ENCODE assay signal across 21 cellular contexts in the genomic region with DNA sequence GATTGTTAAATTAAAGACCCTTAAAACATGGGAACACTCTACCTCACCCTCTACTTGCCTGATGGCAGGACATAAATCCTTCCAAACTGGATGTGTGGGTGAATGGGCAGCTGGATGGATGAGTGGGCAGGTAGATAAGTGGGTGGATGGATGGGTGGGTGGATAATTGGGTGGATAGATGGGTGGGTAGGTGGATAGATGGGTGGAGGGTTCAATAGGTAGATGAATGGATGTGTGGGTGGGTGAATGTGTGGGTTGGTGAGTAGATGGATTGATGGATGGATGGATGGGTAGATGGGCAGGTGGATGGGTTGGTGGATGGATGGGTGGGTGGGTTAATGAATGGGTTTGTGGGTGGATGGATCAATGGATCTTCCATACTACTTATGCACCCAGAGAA. TPM values are rescaled to one million over a fixed set of nuclear protein-coding genes. Genes with fewer than 3 reads are reported as not detected.
DNase-seq lines count a peak whose midpoint lies in the region; ATAC-seq, FAIRE-seq and TF ChIP-seq lines count a peak whose summit lies in the region.
"Had no signal": no experiment of that assay in that cellular context is flagged by ENCODE, and none has a peak within 500 bp of the region (broad histone marks: within the 10 kb centered on the region; RNA-seq: fewer than 3 reads in every experiment).

No MANE protein-coding gene starts in this region.

- H3K9me3 ChIP-seq in HEK293 (ENCODE audit: control insufficient read depth, insufficient read depth, low read depth, low read length) = no peaks in the 10 kb centered on the region
- H3K9me3 ChIP-seq in PC-3 (ENCODE audit: low read length) = no peaks in the 10 kb centered on the region
- H3K9me3 ChIP-seq in K562 (replicated peaks; ENCODE audit: control insufficient read depth, insufficient read depth, low read depth, low read length) = no peaks in the 10 kb centered on the region
- no peaks in the 10 kb centered on the region for H3K9me3 ChIP-seq in WERI-Rb-1 (ENCODE audit: severe bottlenecking)
- H3K9me3 ChIP-seq: HAP-1 had no signal

- peaks cover 7% of the 10 kb centered on the region for H3F3A ChIP-seq in PC-3 (ENCODE audit: low read length, unreplicated experiment)

- H4K20me1 ChIP-seq in PC-3 (ENCODE audit: low read length) (no peaks in the 10 kb centered on the region), K562 (replicated peaks; ENCODE audit: control insufficient read depth, insufficient read depth, low read length) (no peaks in the 10 kb centered on the region)

- H3K9me3 Mint-ChIP-seq in activated CD8-positive, alpha-beta T cell treated with anti-CD3 and anti-CD28 coated beads for 36 hours = no peaks in the 10 kb centered on the region
- H3K9me3 Mint-ChIP-seq: CD4-positive, alpha-beta T cell had no signal

- H3K4me1 Mint-ChIP-seq in activated CD8-positive, alpha-beta T cell treated with anti-CD3 and anti-CD28 coated beads for 36 hours (ENCODE audit: low read depth) = no peaks in the 10 kb centered on the region

- H3K36me3 Mint-ChIP-seq in activated CD8-positive, alpha-beta T cell treated with anti-CD3 and anti-CD28 coated beads for 36 hours (ENCODE audit: low read depth) = no peaks in the 10 kb centered on the region

- H3K27ac ChIP-seq in HEK293 (ENCODE audit: extremely low read depth, low read depth, low read length) = no peak overlapping the region
- peak overlapping the region; percentile 96 for H3K27ac ChIP-seq in PC-3 (ENCODE audit: low read length)
- H3K27ac ChIP-seq in K562 (ENCODE audit: extremely low read depth, low read depth, low read length) = no peak overlapping the region
- H3K27ac ChIP-seq in WERI-Rb-1 = no peak overlapping the region
- H3K27ac ChIP-seq in coronary artery = no peak overlapping the region
- H3K27ac ChIP-seq: C4-2B, GM23248 had no signal

- H3K4me3 ChIP-seq in HEK293 (ENCODE audit: low read depth, low read length) (no peak overlapping the region), PC-3 (ENCODE audit: low read length) (no peak overlapping the region), K562 (no peak overlapping the region), WERI-Rb-1 (ENCODE audit: low read depth, low read length) (no peak overlapping the region), coronary artery (no peak overlapping the region)
- H3K4me3 ChIP-seq: GM23248, HAP-1 had no signal

- TF ChIP-seq POLR2A in K562 (conservative IDR thresholded peaks at IDR 0.05) = no peak

- ATAC-seq in PC-3 = no peak
- no peak for ATAC-seq in K562
- no peak for ATAC-seq in activated CD8-positive, alpha-beta T cell treated with anti-CD3 and anti-CD28 coated beads for 36 hours

- H2AFZ ChIP-seq in PC-3 (ENCODE audit: low read length) (no peak overlapping the region), K562 (ENCODE audit: low read depth, low read length) (no peak overlapping the region)
- H2AFZ ChIP-seq: GM23248 had no signal

- H3K9me2 ChIP-seq in PC-3 (replicated peaks; ENCODE audit: low read length) = no peaks in the 10 kb centered on the region

- CTCF ChIA-PET in HEK293 (lab: Yijun Ruan, JAX) (no interaction called here), PC-3 (lab: Charles Lee) (no interaction called here), K562 (lab: Yijun Ruan, JAX; ENCODE audit: low intra/inter-chr PET ratio) (interaction anchor here (0.6 kb wide), 1 partner anchor 253 kb away, joined by 3 read pairs; no protein-coding TSS in a partner anchor)
- CTCF ChIA-PET in activated CD8-positive, alpha-beta T cell treated with anti-CD3 and anti-CD28 coated beads for 36 hours (lab: Charles Lee) = no interaction called here

- no TSS peak for BruUV-seq in PC-3 (replicated peaks; lab: Mats Ljungman, UMichigan)
- no TSS peak for BruUV-seq in K562 (replicated peaks; lab: Mats Ljungman, UMichigan)

- TF ChIP-seq RAD21 in K562 (CRISPR knock-in tag; conservative IDR thresholded peaks at IDR 0.05 in 1 of 2, IDR thresholded peaks at IDR 0.05 in 1 of 2) = no peak

- H3K36me3 ChIP-seq in HEK293 (ENCODE audit: control insufficient read depth in 2 of 2, insufficient read depth in 1 of 2, low read length in 2 of 2) (no peaks in the 10 kb centered on the region), PC-3 (ENCODE audit: low read depth, low read length) (no peaks in the 10 kb centered on the region), K562 (ENCODE audit: control insufficient read depth, insufficient read depth, low read length) (no peaks in the 10 kb centered on the region), WERI-Rb-1 (no peaks in the 10 kb centered on the region)
- H3K36me3 ChIP-seq: HAP-1 had no signal

- H3K9me1 ChIP-seq in K562 (ENCODE audit: control insufficient read depth, insufficient read depth, low read length) = no peaks in the 10 kb centered on the region

- no peak for TF ChIP-seq CTCF in HEK293 (tag by site-specific recombination; IDR thresholded peaks at IDR 0.05)
- TF ChIP-seq CTCF in PC-3 (conservative IDR thresholded peaks at IDR 0.05; ENCODE audit: low read depth, low read length) = no peak
- TF ChIP-seq CTCF in K562 (IDR thresholded peaks at IDR 0.05 in 2 of 3, conservative IDR thresholded peaks at IDR 0.05 in 1 of 3; ENCODE audit: insufficient read depth in 2 of 3, low read depth in 1 of 3, low read length in 3 of 3) = no peak
- no peak for TF ChIP-seq CTCF in WERI-Rb-1 (IDR thresholded peaks at IDR 0.05; ENCODE audit: low read depth, low read length)
- TF ChIP-seq CTCF in coronary artery (IDR thresholded peaks at IDR 0.05) = no peak
- no peak for TF ChIP-seq CTCF in activated CD8-positive, alpha-beta T cell treated with anti-CD3 and anti-CD28 coated beads for 36 hours (IDR thresholded peaks at IDR 0.05)

- H3K27me3 ChIP-seq in PC-3 (ENCODE audit: low read length) (no peaks in the 10 kb centered on the region), K562 (ENCODE audit: control insufficient read depth in 2 of 2, insufficient read depth in 2 of 2, low read length in 2 of 2) (peaks cover 0 to 4% of the 10 kb centered on the region in 2 experiments; a peak in 2 of 5 replicates), WERI-Rb-1 (ENCODE audit: insufficient read depth, low read depth, severe bottlenecking) (no peaks in the 10 kb centered on the region)

- FAIRE-seq in K562 (lab: Jason Lieb, UNC) = no peak
- FAIRE-seq: A204.1, GM12892, GM18507 had no signal

- H3K79me2 ChIP-seq in PC-3 (ENCODE audit: low read length) (no peaks in the 10 kb centered on the region), K562 (ENCODE audit: control insufficient read depth, insufficient read depth, low read length) (no peaks in the 10 kb centered on the region)

- POLR2A ChIA-PET in HEK293 (lab: Yijun Ruan, JAX) (no interaction called here), PC-3 (lab: Charles Lee; ENCODE audit: unreplicated experiment) (no interaction called here), K562 (lab: Yijun Ruan, JAX) (no interaction called here)
- POLR2A ChIA-PET in activated CD8-positive, alpha-beta T cell treated with anti-CD3 and anti-CD28 coated beads for 36 hours (lab: Charles Lee) = no interaction called here

- H3K9ac ChIP-seq in PC-3 (ENCODE audit: low read length) = no peak overlapping the region
- H3K9ac ChIP-seq in K562 (ENCODE audit: insufficient read depth in 1 of 2, low read depth in 2 of 2, low read length in 2 of 2) = no peak overlapping the region
- H3K9ac ChIP-seq: GM23248 had no signal

- H3K4me2 ChIP-seq in PC-3 (ENCODE audit: low read length) (no peak overlapping the region), K562 (ENCODE audit: insufficient read depth, low read length) (no peak overlapping the region)

- intact Hi-C loops in PC-3 (cut with micrococcal nuclease) = loop anchor here (10.0 kb wide), 2 partner anchors 107 to 267 kb away; no protein-coding TSS in a partner anchor
- intact Hi-C loops in K562 (cut with micrococcal nuclease) = no loop called here
- intact Hi-C loops in activated CD8-positive, alpha-beta T cell treated with anti-CD3 and anti-CD28 coated beads for 36 hours (cut with micrococcal nuclease) = loop anchor here (10.0 kb wide), 1 partner anchor 267 kb away; no protein-coding TSS in a partner anchor

- H3K27me3 Mint-ChIP-seq in activated CD8-positive, alpha-beta T cell treated with anti-CD3 and anti-CD28 coated beads for 36 hours = no peaks in the 10 kb centered on the region
- H3K27me3 Mint-ChIP-seq: CD4-positive, alpha-beta T cell had no signal

- H3K27ac Mint-ChIP-seq in activated CD8-positive, alpha-beta T cell treated with anti-CD3 and anti-CD28 coated beads for 36 hours = no peak overlapping the region
- H3K27ac Mint-ChIP-seq: CD4-positive, alpha-beta T cell had no signal

- no peaks in the 10 kb centered on the region for H3K4me1 ChIP-seq in HEK293 (ENCODE audit: control insufficient read depth, insufficient read depth, low read length)
- peaks cover 16% of the 10 kb centered on the region for H3K4me1 ChIP-seq in PC-3 (ENCODE audit: insufficient read depth, low read length)
- no peaks in the 10 kb centered on the region for H3K4me1 ChIP-seq in K562 (replicated peaks in 1 of 2; ENCODE audit: control insufficient read depth in 2 of 2, insufficient read depth in 2 of 2, low read length in 2 of 2)
- H3K4me1 ChIP-seq: HAP-1 had no signal

- DNase-seq in PC-3 = no peak
- no peak for DNase-seq in K562 (ENCODE audit: extremely low read depth in 1 of 4, low spot score in 3 of 4)
- DNase-seq in WERI-Rb-1 = no peak
- no peak for DNase-seq in activated naive CD4-positive, alpha-beta T cell (lab: John Stamatoyannopoulos, UW)
- no peak for DNase-seq in coronary artery (ENCODE audit: low spot score)
- DNase-seq in activated CD8-positive, alpha-beta T cell treated with anti-CD3 and anti-CD28 coated beads for 36 hours = no peak
- DNase-seq: AML-193; CD4-positive, alpha-beta T cell; DMS153; DMS79; GDM1; GM23248 had no signal

- in situ Hi-C loops in K562 (cut with MboI) = no loop called here

- TF ChIP-seq EP300 in K562 (IDR thresholded peaks at IDR 0.05; ENCODE audit: low read length) = no peak

- no peak overlapping the region for H3K4me3 Mint-ChIP-seq in activated CD8-positive, alpha-beta T cell treated with anti-CD3 and anti-CD28 coated beads for 36 hours
- H3K4me3 Mint-ChIP-seq: CD4-positive, alpha-beta T cell had no signal

RNA-seq across cellular contexts. Expression of gene FFAR4, which starts 18.9 kb away (rescaled TPM):
- total RNA-seq in PC-3 (2014; rRNA removed) (1.5 TPM in 2 replicates), K562 (2014; rRNA removed) (not detected in 2 replicates), K562 (2014; rRNA removed; fragmentation: Illumina TruSeq; extraction: Trizol) (not detected in 2 replicates), K562 (2015; rRNA removed; fragmentation: Illumina TruSeq; extraction: Trizol) (not detected in 2 replicates), K562 (2021) (not detected in 2 replicates)
- total RNA-seq in K562 (2011; cell fraction: chromatin; rRNA removed; ENCODE audit: low replicate concordance) = not detected in 2 replicates
- not detected in 2 replicates for total RNA-seq in K562 (2011; cell fraction: nucleolus; rRNA removed)
- not detected in 2 replicates for total RNA-seq in K562 (2011; cell fraction: nucleoplasm; rRNA removed)
- polyA plus RNA-seq in K562 (2011; rRNA removed) (not detected in 2 replicates), K562 (2014; fragmentation: Illumina TruSeq; extraction: Trizol) (not detected in 2 replicates), K562 (2014; fragmentation: Nextera tagmentation; extraction: Ambion mirVana) (not detected), K562 (2014; rRNA removed) (not detected in 2 replicates)
- not detected in 2 replicates for polyA plus RNA-seq in K562 (2011; cell fraction: cytosol; rRNA removed)
- not detected in 2 replicates for polyA plus RNA-seq in K562 (2011; cell fraction: nucleus; rRNA removed)
- polyA plus RNA-seq in K562 (2012) = not detected in 2 replicates
- polyA minus RNA-seq in K562 (2011; rRNA and poly(A)+ RNA removed) = not detected in 2 replicates
- polyA minus RNA-seq in K562 (2011; cell fraction: cytosol; rRNA and poly(A)+ RNA removed) = not detected in 2 replicates
- not detected in 2 replicates for polyA minus RNA-seq in K562 (2011; cell fraction: nucleus; rRNA and poly(A)+ RNA removed)
- total RNA-seq in activated CD8-positive, alpha-beta T cell treated with anti-CD3 and anti-CD28 coated beads for 36 hours = not detected
- total RNA-seq: CD4-positive, alpha-beta T cell; Daoy; GM23248; H4 had no signal
- polyA plus RNA-seq: BJ, GM23248 had no signal

RNA-seq across cellular contexts. Expression of gene CEP55, which starts 51.1 kb away (rescaled TPM):
- total RNA-seq in PC-3 (2014; rRNA removed) (62.6 and 63.6 TPM in 2 replicates), K562 (2014; rRNA removed) (18.1 TPM in 2 replicates), K562 (2014; rRNA removed; fragmentation: Illumina TruSeq; extraction: Trizol) (27.0 and 31.5 TPM in 2 replicates), K562 (2015; rRNA removed; fragmentation: Illumina TruSeq; extraction: Trizol) (27.8 and 32.5 TPM in 2 replicates), K562 (2021) (15.8 and 16.7 TPM in 2 replicates)
- total RNA-seq in K562 (2011; cell fraction: chromatin; rRNA removed; ENCODE audit: low replicate concordance) = 8.6 and 27.1 TPM in 2 replicates
- 4.5 and 7.1 TPM in 2 replicates for total RNA-seq in K562 (2011; cell fraction: nucleolus; rRNA removed)
- 9.2 and 14.7 TPM in 2 replicates for total RNA-seq in K562 (2011; cell fraction: nucleoplasm; rRNA removed)
- polyA plus RNA-seq in K562 (2011; rRNA removed) (20.3 and 25.2 TPM in 2 replicates), K562 (2014; fragmentation: Illumina TruSeq; extraction: Trizol) (18.3 and 23.4 TPM in 2 replicates), K562 (2014; fragmentation: Nextera tagmentation; extraction: Ambion mirVana) (1 to 10 TPM; 4.4 to 5.6 TPM), K562 (2014; rRNA removed) (14.0 and 15.2 TPM in 2 replicates)
- polyA plus RNA-seq in K562 (2011; cell fraction: cytosol; rRNA removed) = 4.6 and 8.9 TPM in 2 replicates
- 5.1 and 7.4 TPM in 2 replicates for polyA plus RNA-seq in K562 (2011; cell fraction: nucleus; rRNA removed)
- 13.7 and 13.8 TPM in 2 replicates for polyA plus RNA-seq in K562 (2012)
- polyA minus RNA-seq in K562 (2011; rRNA and poly(A)+ RNA removed) = 19.7 and 21.8 TPM in 2 replicates
- 7.2 and 8.6 TPM in 2 replicates for polyA minus RNA-seq in K562 (2011; cell fraction: cytosol; rRNA and poly(A)+ RNA removed)
- polyA minus RNA-seq in K562 (2011; cell fraction: nucleus; rRNA and poly(A)+ RNA removed) = 3.1 and 5.8 TPM in 2 replicates
- 10 to 100 TPM; 44.6 to 45.0 TPM for total RNA-seq in activated CD8-positive, alpha-beta T cell treated with anti-CD3 and anti-CD28 coated beads for 36 hours

RNA-seq across cellular contexts. Expression of gene RBP4, which starts 53.5 kb away (rescaled TPM):
- total RNA-seq in PC-3 (2014; rRNA removed) = 4.4 and 8.5 TPM in 2 replicates
- not detected in 2 replicates for total RNA-seq in K562 (2011; cell fraction: chromatin; rRNA removed; ENCODE audit: low replicate concordance)
- total RNA-seq in K562 (2011; cell fraction: nucleolus; rRNA removed) = not detected in 2 replicates
- not detected in 2 replicates for total RNA-seq in K562 (2011; cell fraction: nucleoplasm; rRNA removed)
- not detected in 2 replicates for total RNA-seq in K562 (2014; rRNA removed)
- not detected in 2 replicates for total RNA-seq in K562 (2014; rRNA removed; fragmentation: Illumina TruSeq; extraction: Trizol)
- total RNA-seq in K562 (2015; rRNA removed; fragmentation: Illumina TruSeq; extraction: Trizol) = not detected in 2 replicates
- total RNA-seq in K562 (2021) = 0.91 and 2.0 TPM in 2 replicates
- not detected in 2 replicates for polyA plus RNA-seq in K562 (2011; rRNA removed)
- not detected in 2 replicates for polyA plus RNA-seq in K562 (2011; cell fraction: cytosol; rRNA removed)
- not detected in 2 replicates for polyA plus RNA-seq in K562 (2011; cell fraction: nucleus; rRNA removed)
- polyA plus RNA-seq in K562 (2012) = not detected in 2 replicates
- polyA plus RNA-seq in K562 (2014; fragmentation: Illumina TruSeq; extraction: Trizol) = not detected in 2 replicates
- not detected for polyA plus RNA-seq in K562 (2014; fragmentation: Nextera tagmentation; extraction: Ambion mirVana)
- polyA plus RNA-seq in K562 (2014; rRNA removed) = not detected in 2 replicates
- polyA minus RNA-seq in K562 (2011; rRNA and poly(A)+ RNA removed) = not detected in 2 replicates
- not detected in 2 replicates for polyA minus RNA-seq in K562 (2011; cell fraction: cytosol; rRNA and poly(A)+ RNA removed)
- polyA minus RNA-seq in K562 (2011; cell fraction: nucleus; rRNA and poly(A)+ RNA removed) = not detected in 2 replicates
- total RNA-seq in activated CD8-positive, alpha-beta T cell treated with anti-CD3 and anti-CD28 coated beads for 36 hours = not detected
- total RNA-seq: CD4-positive, alpha-beta T cell; Daoy; GM23248 had no signal
